In the genomic region with DNA sequence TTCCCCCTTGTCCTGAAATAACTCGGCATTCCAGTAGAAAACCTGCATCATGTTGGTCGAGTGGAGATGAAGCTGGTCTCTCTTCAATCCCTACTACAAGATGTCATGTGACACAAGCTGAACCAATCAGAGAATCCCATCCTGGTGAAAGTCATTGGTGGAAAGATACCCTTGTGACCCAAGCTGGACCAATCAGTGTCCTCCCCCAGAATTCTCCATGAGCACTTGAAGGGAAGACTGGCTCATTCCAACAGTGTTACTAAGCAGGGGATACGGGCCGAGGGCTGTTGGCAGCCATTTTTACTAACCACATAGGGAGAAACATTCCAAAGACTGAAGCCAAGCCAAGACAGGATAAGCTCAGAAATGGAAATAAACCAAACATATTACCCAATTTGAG, we compare ENCODE assay signal across 22 cellular contexts.
DNase-seq lines count a peak whose midpoint lies in the region; ATAC-seq, FAIRE-seq and TF ChIP-seq lines count a peak whose summit lies in the region.
"Had no signal": no experiment of that assay in that cellular context is flagged by ENCODE, and none has a peak within 500 bp of the region (broad histone marks: within the 10 kb centered on the region; RNA-seq: fewer than 3 reads in every experiment).

No MANE protein-coding gene starts in this region.

- H2AFZ ChIP-seq in IMR-90 (replicated peaks; ENCODE audit: low read length, poor library complexity) (no peak overlapping the region), K562 (ENCODE audit: low read depth, low read length) (no peak overlapping the region)

- no CpG with 5 or more reads among the region's 4 CpGs for WGBS in IMR-90 (ENCODE audit: extremely low coverage in 2 of 2, insufficient read length in 1 of 2), 2 experiments
- WGBS in K562 (ENCODE audit: insufficient coverage, low coverage, missing lambda C conversion rate) = 0% methylated on average over 4 of the region's 4 CpGs
- no CpG with 5 or more reads among the region's 4 CpGs for WGBS in mesendoderm (ENCODE audit: extremely low coverage, insufficient coverage, low lambda C conversion rate)

- no peaks in the 10 kb centered on the region for H3K9me1 ChIP-seq in IMR-90 (ENCODE audit: insufficient read depth, low read length)
- no peaks in the 10 kb centered on the region for H3K9me1 ChIP-seq in K562 (ENCODE audit: control insufficient read depth, insufficient read depth, low read length)

- no peak overlapping the region for H2AK5ac ChIP-seq in IMR-90 (ENCODE audit: low read depth, low read length)
- H2AK5ac ChIP-seq in mesendoderm (ENCODE audit: low read length) = no peak overlapping the region

- H3K9ac ChIP-seq in IMR-90 (ENCODE audit: low read depth, low read length) = no peak overlapping the region
- H3K9ac ChIP-seq in K562 (ENCODE audit: insufficient read depth in 1 of 2, low read depth in 2 of 2, low read length in 2 of 2) = no peak overlapping the region
- no peak overlapping the region for H3K9ac ChIP-seq in mesendoderm (ENCODE audit: low read length)

- no peak overlapping the region for H3K27ac ChIP-seq in IMR-90 (ENCODE audit: insufficient read depth, low read length)
- no peak overlapping the region for H3K27ac ChIP-seq in K562 (ENCODE audit: extremely low read depth, low read depth, low read length)
- H3K27ac ChIP-seq in mesendoderm (ENCODE audit: low read depth, low read length) = no peak overlapping the region
- H3K27ac ChIP-seq: adrenal gland, colonic mucosa, SK-N-MC, upper lobe of right lung had no signal

- in situ Hi-C loops in IMR-90 (cut with MboI; ENCODE audit: low sequenced_read_pairs) = no loop called here
- in situ Hi-C loops in K562 (cut with MboI) = no loop called here

- no peak for TF ChIP-seq CTCF in IMR-90 (conservative IDR thresholded peaks at IDR 0.05; ENCODE audit: low read depth, low read length)
- TF ChIP-seq CTCF in K562 (IDR thresholded peaks at IDR 0.05 in 2 of 3, conservative IDR thresholded peaks at IDR 0.05 in 1 of 3; ENCODE audit: insufficient read depth in 2 of 3, low read depth in 1 of 3, low read length in 3 of 3) = no peak

- dilution Hi-C loops in IMR-90 (cut with HindIII; ENCODE audit: low sequenced_read_pairs, unreplicated experiment) = no loop called here

- no TSS peak for BruUV-seq in IMR-90 (replicated peaks; lab: Mats Ljungman, UMichigan)
- BruUV-seq in K562 (replicated peaks; lab: Mats Ljungman, UMichigan) = no TSS peak

- CTCF ChIA-PET in IMR-90 (lab: Yijun Ruan, JAX) (no interaction called here), K562 (lab: Yijun Ruan, JAX; ENCODE audit: low intra/inter-chr PET ratio) (no interaction called here)

- TF ChIP-seq POLR2A in IMR-90 (IDR thresholded peaks at IDR 0.05; ENCODE audit: low read depth, low read length) (no peak), K562 (conservative IDR thresholded peaks at IDR 0.05) (no peak)

- no peak for FAIRE-seq in K562 (lab: Jason Lieb, UNC)
- FAIRE-seq: frontal cortex, HTR-8/SVneo had no signal

- H3K4me2 ChIP-seq in IMR-90 (ENCODE audit: low read depth, low read length) = no peak overlapping the region
- no peak overlapping the region for H3K4me2 ChIP-seq in K562 (ENCODE audit: insufficient read depth, low read length)
- H3K4me2 ChIP-seq in mesendoderm (ENCODE audit: low read length) = no peak overlapping the region

- no peak overlapping the region for H3K4ac ChIP-seq in IMR-90 (ENCODE audit: low read depth, low read length)
- H3K4ac ChIP-seq in mesendoderm (ENCODE audit: low read depth, low read length) = no peak overlapping the region

- H3K9me3 ChIP-seq in IMR-90 (ENCODE audit: control insufficient read depth, insufficient read depth, low read length) = peaks cover 4% of the 10 kb centered on the region; the same call in 1 of the 2 replicates
- H3K9me3 ChIP-seq in K562 (replicated peaks; ENCODE audit: control insufficient read depth, insufficient read depth, low read depth, low read length) = no peaks in the 10 kb centered on the region
- H3K9me3 ChIP-seq: adrenal gland, BE2C, colonic mucosa, upper lobe of right lung had no signal

- intact Hi-C loops in IMR-90 (cut with micrococcal nuclease) = no loop called here
- intact Hi-C loops in K562 (cut with micrococcal nuclease) = no loop called here

- H3K56ac ChIP-seq in IMR-90 (ENCODE audit: extremely low read depth, insufficient read depth, low read length) (no peak overlapping the region), mesendoderm (ENCODE audit: low read length) (no peak overlapping the region)

- POLR2A ChIA-PET in IMR-90 (lab: Charles Lee; ENCODE audit: unreplicated experiment) (no interaction called here), K562 (lab: Yijun Ruan, JAX) (no interaction called here)

- no peaks in the 10 kb centered on the region for H4K20me1 ChIP-seq in IMR-90 (ENCODE audit: insufficient read depth, low read length)
- no peaks in the 10 kb centered on the region for H4K20me1 ChIP-seq in K562 (replicated peaks; ENCODE audit: control insufficient read depth, insufficient read depth, low read length)

- ATAC-seq in IMR-90 (ENCODE audit: low read depth) (peak; percentile 54), K562 (no peak), left lobe of liver (no peak)
- ATAC-seq: activated CD8-positive, alpha-beta memory T cell treated with anti-CD3 and anti-CD28 coated beads, Interleukin-2, amount 10 ng/mL, durations not matched to agents 7 days and 5 days; sciatic nerve; stimulated activated naive CD8-positive, alpha-beta T cell treated with anti-CD3 and anti-CD28 coated beads, Interleukin-15, amount 100 ng/mL, for 72 hours; upper lobe of right lung had no signal

- H4K5ac ChIP-seq in IMR-90 (ENCODE audit: low read depth, low read length) = no peak overlapping the region
- H4K5ac ChIP-seq in mesendoderm (ENCODE audit: low read length) = no peak overlapping the region

- peak; percentile 56 for DNase-seq in AG20443 (ENCODE audit: low spot score)
- peak; percentile 50 for DNase-seq in IMR-90
- no peak for DNase-seq in K562 (ENCODE audit: extremely low read depth in 1 of 4, low spot score in 3 of 4)
- peak; percentile 22 for DNase-seq in mesendoderm
- no peak for DNase-seq in NCI-H2081 treated with DMSO at 0.1 percent for 48 hours (lab: John Stamatoyannopoulos, UW)
- no peak for DNase-seq in 8988T
- DNase-seq in medulla oblongata (ENCODE audit: extremely low spot score) = no peak
- no peak for DNase-seq in left lobe of liver (ENCODE audit: low spot score)
- DNase-seq: activated CD8-positive, alpha-beta memory T cell treated with anti-CD3 and anti-CD28 coated beads, Interleukin-2, amount 10 ng/mL, durations not matched to agents 7 days and 5 days; activated effector memory CD4-positive, alpha-beta T cell treated with Interleukin-2 at 50 U/mL for 16 hours; adrenal gland; BE2C; colonic mucosa; NCI-H1436 treated with DMSO at 0.1 percent for 48 hours; stimulated activated CD4-positive, alpha-beta T cell treated with anti-CD3 and anti-CD28 coated beads, Interleukin-1b, Interleukin-23, amount 100 ng/mL, for 48 hours; stimulated activated naive CD8-positive, alpha-beta T cell treated with anti-CD3 and anti-CD28 coated beads, Interleukin-15, amount 100 ng/mL, for 72 hours; T-helper 9 cell; upper lobe of right lung had no signal

- no peak overlapping the region for H3K14ac ChIP-seq in IMR-90 (replicated peaks; ENCODE audit: low read depth, low read length)

- H3K4me3 ChIP-seq in IMR-90 (ENCODE audit: insufficient read depth, low read depth, low read length) = no peak overlapping the region
- no peak overlapping the region for H3K4me3 ChIP-seq in K562
- H3K4me3 ChIP-seq in mesendoderm (ENCODE audit: low read length) = no peak overlapping the region
- H3K4me3 ChIP-seq: adrenal gland, colonic mucosa, SK-N-MC, upper lobe of right lung had no signal

- H2BK120ac ChIP-seq in IMR-90 (ENCODE audit: low read depth, low read length) (no peak overlapping the region), mesendoderm (ENCODE audit: low read depth, low read length) (no peak overlapping the region)

- H3K79me1 ChIP-seq in IMR-90 (ENCODE audit: low read depth in 1 of 2, low read length in 2 of 2) (no peaks in the 10 kb centered on the region), mesendoderm (ENCODE audit: low read length) (no peaks in the 10 kb centered on the region)

- H4K91ac ChIP-seq in IMR-90 (ENCODE audit: insufficient read depth, low read depth, low read length) = no peak overlapping the region

- no peak overlapping the region for H2BK20ac ChIP-seq in IMR-90 (ENCODE audit: low read depth, low read length)

- H3K23ac ChIP-seq in IMR-90 (ENCODE audit: low read depth, low read length) (no peak overlapping the region), mesendoderm (ENCODE audit: low read length) (no peak overlapping the region)

- H2AK9ac ChIP-seq in IMR-90 (replicated peaks; ENCODE audit: low read depth, low read length, poor library complexity) = no peak overlapping the region

- H2BK5ac ChIP-seq in IMR-90 (ENCODE audit: low read depth, low read length, poor library complexity, severe bottlenecking) (no peak overlapping the region), mesendoderm (ENCODE audit: low read length) (no peak overlapping the region)

- H4K8ac ChIP-seq in IMR-90 (ENCODE audit: low read depth in 2 of 2, low read length in 2 of 2) (no peak overlapping the region), mesendoderm (ENCODE audit: low read depth, low read length) (no peak overlapping the region)

- TF ChIP-seq RAD21 in IMR-90 (IDR thresholded peaks at IDR 0.05; ENCODE audit: low read length) = no peak
- TF ChIP-seq RAD21 in K562 (CRISPR knock-in tag; conservative IDR thresholded peaks at IDR 0.05 in 1 of 2, IDR thresholded peaks at IDR 0.05 in 1 of 2) = no peak

- no peak overlapping the region for H3K18ac ChIP-seq in IMR-90 (ENCODE audit: low read depth, low read length)
- H3K18ac ChIP-seq in mesendoderm (ENCODE audit: low read length) = no peak overlapping the region

- H3K79me2 ChIP-seq in K562 (ENCODE audit: control insufficient read depth, insufficient read depth, low read length) (no peaks in the 10 kb centered on the region), mesendoderm (ENCODE audit: control insufficient read depth, insufficient read depth, low read length) (no peaks in the 10 kb centered on the region)

- no peak for TF ChIP-seq EP300 in K562 (IDR thresholded peaks at IDR 0.05; ENCODE audit: low read length)

- no peaks in the 10 kb centered on the region for H3K36me3 ChIP-seq in IMR-90 (ENCODE audit: control insufficient read depth, insufficient read depth, low read length)
- H3K36me3 ChIP-seq in K562 (ENCODE audit: control insufficient read depth, insufficient read depth, low read length) = no peaks in the 10 kb centered on the region
- no peaks in the 10 kb centered on the region for H3K36me3 ChIP-seq in mesendoderm (ENCODE audit: control insufficient read depth, insufficient read depth, low read length)
- H3K36me3 ChIP-seq: adrenal gland, BE2C, colonic mucosa, upper lobe of right lung had no signal

- no peak overlapping the region for H2BK15ac ChIP-seq in IMR-90 (ENCODE audit: low read depth, low read length)
- H2BK15ac ChIP-seq in mesendoderm (replicated peaks; ENCODE audit: low read depth) = no peak overlapping the region

- H3K27me3 ChIP-seq in IMR-90 (ENCODE audit: control insufficient read depth, insufficient read depth, low read length) (peaks cover 11% of the 10 kb centered on the region), K562 (ENCODE audit: control insufficient read depth in 2 of 2, insufficient read depth in 2 of 2, low read length in 2 of 2) (no peaks in the 10 kb centered on the region), mesendoderm (ENCODE audit: insufficient read depth, low read length, poor library complexity) (no peaks in the 10 kb centered on the region)
- H3K27me3 ChIP-seq: adrenal gland, BE2C, colonic mucosa, upper lobe of right lung had no signal

- H3K4me1 ChIP-seq in IMR-90 (ENCODE audit: control insufficient read depth, insufficient read depth, low read length) = no peaks in the 10 kb centered on the region
- no peaks in the 10 kb centered on the region for H3K4me1 ChIP-seq in K562 (replicated peaks in 1 of 2; ENCODE audit: control insufficient read depth in 2 of 2, insufficient read depth in 2 of 2, low read length in 2 of 2)
- no peaks in the 10 kb centered on the region for H3K4me1 ChIP-seq in mesendoderm (ENCODE audit: control insufficient read depth, low read depth, low read length)
- H3K4me1 ChIP-seq: adrenal gland, colonic mucosa, upper lobe of right lung had no signal

Comparison
In these comparisons a context has a peak if more than half of its experiments do, and no peak if none do; other contexts are left out.
1. DNase-seq: peak in AG20443 (single experiment), IMR-90 (single experiment) and mesendoderm (single experiment); none in K562 (0 of 4), NCI-H2081 treated with DMSO at 0.1 percent for 48 hours (single experiment), 8988T (single experiment), medulla oblongata (single experiment) and left lobe of liver (single experiment).